ENCODE assay signal across 8 cellular contexts in the genomic region with DNA sequence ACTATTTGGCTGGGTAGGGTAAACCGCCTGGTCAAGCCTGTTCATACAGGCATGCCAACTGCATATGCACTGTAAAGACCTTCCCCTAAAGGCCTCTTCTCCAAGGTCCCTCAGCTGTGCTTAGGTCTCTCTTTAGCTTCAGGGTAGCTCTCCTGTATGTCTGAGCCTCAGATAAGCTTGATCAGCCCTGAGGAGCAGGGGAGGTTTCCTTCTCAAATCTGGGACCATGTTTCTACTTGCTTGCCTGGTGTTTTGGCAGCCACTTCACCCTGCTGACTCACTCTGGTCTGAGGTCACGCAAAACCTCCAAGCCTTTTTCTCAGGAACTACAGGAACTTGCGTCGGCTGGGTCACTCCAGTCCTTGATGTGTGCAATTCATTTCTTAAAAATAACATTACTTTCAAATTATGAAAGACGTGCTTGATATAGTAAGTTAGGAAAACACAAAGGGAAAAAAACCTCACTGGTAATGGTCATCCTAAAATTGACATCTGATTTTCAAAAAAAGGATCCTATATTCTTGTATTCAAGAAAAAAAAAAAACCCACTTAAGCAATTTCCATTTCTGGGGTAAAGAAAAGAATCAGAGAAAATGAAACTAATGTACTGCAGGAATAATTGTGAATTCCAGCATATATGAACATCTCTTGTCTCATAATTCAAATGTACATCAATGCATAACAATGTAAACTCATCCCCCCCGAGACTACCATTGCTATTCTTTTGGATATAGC. TPM values are rescaled to one million over a fixed set of nuclear protein-coding genes. Genes with fewer than 3 reads are reported as not detected.
DNase-seq lines count a peak whose midpoint lies in the region; ATAC-seq and TF ChIP-seq lines count a peak whose summit lies in the region.

No MANE protein-coding gene starts in this region.

- TF ChIP-seq CTCF in KMS-11 (conservative IDR thresholded peaks at IDR 0.05; ENCODE audit: low read depth, low read length), result no peak
- no peak for TF ChIP-seq CTCF in heart left ventricle (IDR thresholded peaks at IDR 0.05)

- no peaks in the 10 kb centered on the region for H3K79me2 ChIP-seq in KMS-11 (ENCODE audit: insufficient read depth, low read depth)

- peak overlapping the region; percentile 28; the same call in 1 of the 2 replicates for H3K9ac ChIP-seq in KMS-11

- no peak for TF ChIP-seq POLR2A in heart left ventricle (IDR thresholded peaks at IDR 0.05)

- H3K9me3 Mint-ChIP-seq in activated T-helper 2 cell treated with anti-CD3 and anti-CD28 coated beads, Interferon-gamma antibody, Interleukin-2, Interleukin-4, amounts not matched to agents 10 μg/mL and 5 μg/mL and 100 μg/mL, durations not matched to agents 14 hours and 24 hours and 36 hours, result no peaks in the 10 kb centered on the region

- peak overlapping the region; percentile 94 for H3K27ac Mint-ChIP-seq in activated T-helper 2 cell treated with anti-CD3 and anti-CD28 coated beads, Interferon-gamma antibody, Interleukin-2, Interleukin-4, amounts not matched to agents 10 μg/mL and 5 μg/mL and 100 μg/mL, durations not matched to agents 14 hours and 24 hours and 36 hours

- H3K4me1 Mint-ChIP-seq in activated T-helper 2 cell treated with anti-CD3 and anti-CD28 coated beads, Interferon-gamma antibody, Interleukin-2, Interleukin-4, amounts not matched to agents 10 μg/mL and 5 μg/mL and 100 μg/mL, durations not matched to agents 14 hours and 24 hours and 36 hours (ENCODE audit: low read depth), result peaks cover 72% of the 10 kb centered on the region

- H4K20me1 ChIP-seq in KMS-11 (ENCODE audit: insufficient read depth), result no peaks in the 10 kb centered on the region

- no peaks in the 10 kb centered on the region for H3K36me3 ChIP-seq in KMS-11 (ENCODE audit: insufficient read depth)
- H3K36me3 ChIP-seq in heart left ventricle, result no peaks in the 10 kb centered on the region

- peaks cover 98% of the 10 kb centered on the region for H3K4me1 ChIP-seq in KMS-11 (ENCODE audit: low read depth, poor library complexity, severe bottlenecking)
- H3K4me1 ChIP-seq in heart left ventricle, result peaks cover 13 to 98% (median 50%) of the 10 kb centered on the region in 12 donors

- peak; percentile 66 to 86 (median 80) for ATAC-seq in heart left ventricle
- no peak for ATAC-seq in GM18498 (IDR thresholded peaks at IDR 0.05; ENCODE audit: unreplicated experiment)

- peak overlapping the region; percentile 51 for H3K4me3 Mint-ChIP-seq in activated T-helper 2 cell treated with anti-CD3 and anti-CD28 coated beads, Interferon-gamma antibody, Interleukin-2, Interleukin-4, amounts not matched to agents 10 μg/mL and 5 μg/mL and 100 μg/mL, durations not matched to agents 14 hours and 24 hours and 36 hours (ENCODE audit: low read depth)

- no peaks in the 10 kb centered on the region for H3K27me3 ChIP-seq in KMS-11 (ENCODE audit: insufficient read depth, low read depth)
- H3K27me3 ChIP-seq in heart left ventricle, result no peaks in the 10 kb centered on the region

- H3K4me3 ChIP-seq in KMS-11 (IDR thresholded peaks at IDR 0.05; ENCODE audit: insufficient read depth, low read depth, low read length) (no peak overlapping the region), heart left ventricle (no peak overlapping the region)

- H3K27ac ChIP-seq in KMS-11 (peak overlapping the region; percentile 62), heart left ventricle (peak overlapping the region in 11 of 12 donors; percentile 5 to 92 (median 65))

- H2AFZ ChIP-seq in KMS-11 (ENCODE audit: low read depth), result peak overlapping the region; percentile 38; the same call in 1 of the 2 replicates

- WGBS in heart left ventricle, 4 donors, result 37 to 56% (median 42%) methylated on average over 6 of the region's 6 CpGs

- intact Hi-C loops in activated T-helper 2 cell treated with anti-CD3 and anti-CD28 coated beads, Interferon-gamma antibody, Interleukin-2, Interleukin-4, amounts not matched to agents 10 μg/mL and 5 μg/mL and 100 μg/mL, durations not matched to agents 14 hours and 24 hours and 36 hours (cut with micrococcal nuclease), result loop anchor here (1.0 to 2.0 kb wide), 2 partner anchors 35 to 50 kb away; no protein-coding TSS in a partner anchor
- intact Hi-C loops in heart left ventricle (cut with DNase I), result no loop called here

- no peaks in the 10 kb centered on the region for H3K27me3 Mint-ChIP-seq in activated T-helper 2 cell treated with anti-CD3 and anti-CD28 coated beads, Interferon-gamma antibody, Interleukin-2, Interleukin-4, amounts not matched to agents 10 μg/mL and 5 μg/mL and 100 μg/mL, durations not matched to agents 14 hours and 24 hours and 36 hours (ENCODE audit: low read depth)

- DNase-seq in AG20443 (ENCODE audit: low spot score) (peak; percentile 86), heart left ventricle (peak; percentile 80 to 87 (median 83)), smooth muscle cell of the brain vasculature (ENCODE audit: low read depth, low spot score) (peak; percentile 85), NCI-H510A treated with DMSO at 0.1 percent for 48 hours (lab: John Stamatoyannopoulos, UW) (no peak), NCI-H446 treated with DMSO at 0.1 percent for 48 hours (lab: John Stamatoyannopoulos, UW) (no peak)
- peak; percentile 37 for DNase-seq in activated T-helper 2 cell treated with anti-CD3 and anti-CD28 coated beads, Interferon-gamma antibody, Interleukin-2, Interleukin-4, amounts not matched to agents 10 μg/mL and 5 μg/mL and 100 μg/mL, durations not matched to agents 14 hours and 24 hours and 36 hours (ENCODE audit: low spot score)

- no peaks in the 10 kb centered on the region for H3K9me3 ChIP-seq in heart left ventricle

- H3K4me2 ChIP-seq in KMS-11, result peak overlapping the region; percentile 69

- peaks cover 12% of the 10 kb centered on the region for H3K36me3 Mint-ChIP-seq in activated T-helper 2 cell treated with anti-CD3 and anti-CD28 coated beads, Interferon-gamma antibody, Interleukin-2, Interleukin-4, amounts not matched to agents 10 μg/mL and 5 μg/mL and 100 μg/mL, durations not matched to agents 14 hours and 24 hours and 36 hours (ENCODE audit: low read depth)

RNA-seq across cellular contexts. Expression of a gene that starts 24.7 kb away (rescaled TPM):
- 50.4 and 52.5 TPM in 2 replicates for total RNA-seq in activated T-helper 2 cell treated with anti-CD3 and anti-CD28 coated beads, Interferon-gamma antibody, Interleukin-2, Interleukin-4, amounts not matched to agents 10 μg/mL and 5 μg/mL and 100 μg/mL, durations not matched to agents 14 hours and 24 hours and 36 hours
- 10 to 100 TPM in 8 of 9 donors, 1 to 10 TPM in 1; 10.0 to 42.5 (median 15.2) TPM for total RNA-seq in heart left ventricle
- 10 to 100 TPM in 1 of 2 donors, 1 to 10 TPM in 1; 1.5 to 15.2 TPM for polyA plus RNA-seq in heart left ventricle

RNA-seq across cellular contexts. Expression of a gene that starts 47.4 kb away (rescaled TPM):
- total RNA-seq in activated T-helper 2 cell treated with anti-CD3 and anti-CD28 coated beads, Interferon-gamma antibody, Interleukin-2, Interleukin-4, amounts not matched to agents 10 μg/mL and 5 μg/mL and 100 μg/mL, durations not matched to agents 14 hours and 24 hours and 36 hours, result 349 TPM in 2 replicates
- total RNA-seq in heart left ventricle, result 100 to 1,000 TPM; 101 to 189 (median 120) TPM
- polyA plus RNA-seq in heart left ventricle, result 100 to 1,000 TPM; 153 to 292 TPM

Comparison
In these comparisons a context has a peak if more than half of its experiments do, and no peak if none do; other contexts are left out.
1. DNase-seq: peak in AG20443 (single experiment), activated T-helper 2 cell treated with anti-CD3 and anti-CD28 coated beads, Interferon-gamma antibody, Interleukin-2, Interleukin-4, amounts not matched to agents 10 μg/mL and 5 μg/mL and 100 μg/mL, durations not matched to agents 14 hours and 24 hours and 36 hours (single experiment), heart left ventricle (5 of 5) and smooth muscle cell of the brain vasculature (single experiment); none in NCI-H510A treated with DMSO at 0.1 percent for 48 hours (single experiment) and NCI-H446 treated with DMSO at 0.1 percent for 48 hours (single experiment).